In genomic region chr10:130558778-130559177, GRCh38 we compare ENCODE assay signal across 21 cellular contexts.
"Had no signal": no experiment of that assay in that cellular context is flagged by ENCODE, and none has a peak within 500 bp of the region (broad histone marks: within the 10 kb centered on the region; RNA-seq: fewer than 3 reads in every experiment).

No MANE protein-coding gene starts in this region.

- H3K36me3 Mint-ChIP-seq: natural killer cell treated with Interleukin-12 subunit alpha and Interleukin-12 subunit beta and Interleukin-15 and Interleukin-18, amount 100 ng/mL, for 72 hours; neural progenitor cell; stimulated activated effector memory CD8-positive, alpha-beta T cell treated with anti-CD3 and anti-CD28 coated beads, Interleukin-12 subunit alpha, Interleukin-12 subunit beta, amount 100 ng/mL, for 72 hours had no signal

- DNase-seq: cortex of kidney; effector CD8-positive, alpha-beta T cell; esophagus squamous epithelium; foreskin melanocyte; glutamatergic neuron; heart right ventricle; hippocampal formation; left cardiac atrium; left ventricle myocardium superior; lower lobe of right lung; right cardiac atrium; sigmoid colon; stimulated activated CD4-positive, alpha-beta T cell treated with anti-CD3 and anti-CD28 coated beads, Interleukin-2, amount 100 ng/mL, for 24 hours; stimulated activated CD4-positive, alpha-beta T cell treated with anti-CD3 and anti-CD28 coated beads, Interleukin-4, amount 100 ng/mL, for 24 hours; stimulated activated naive CD4-positive, alpha-beta T cell treated with Interleukin-2 at 50 U/mL for 16 hours; stomach; thyroid gland had no signal

- H3K4me2 ChIP-seq: neural progenitor cell had no signal

- H3K27ac Mint-ChIP-seq: natural killer cell treated with Interleukin-12 subunit alpha and Interleukin-12 subunit beta and Interleukin-15 and Interleukin-18, amount 100 ng/mL, for 72 hours; neural progenitor cell; stimulated activated effector memory CD8-positive, alpha-beta T cell treated with anti-CD3 and anti-CD28 coated beads, Interleukin-12 subunit alpha, Interleukin-12 subunit beta, amount 100 ng/mL, for 72 hours had no signal

- ATAC-seq: heart right ventricle; left cardiac atrium; left ventricle myocardium superior; lower lobe of right lung; natural killer cell treated with Interleukin-12 subunit alpha and Interleukin-12 subunit beta and Interleukin-15 and Interleukin-18, amount 100 ng/mL, for 72 hours; right cardiac atrium; stimulated activated effector memory CD8-positive, alpha-beta T cell treated with anti-CD3 and anti-CD28 coated beads, Interleukin-12 subunit alpha, Interleukin-12 subunit beta, amount 100 ng/mL, for 72 hours had no signal

- H3K9me3 ChIP-seq: esophagus squamous epithelium, heart right ventricle, lower lobe of right lung, prostate gland, sigmoid colon, thyroid gland had no signal

- H2AFZ ChIP-seq: neural progenitor cell had no signal

- H3K27ac ChIP-seq: esophagus squamous epithelium, heart right ventricle, lower lobe of right lung, neural progenitor cell, prostate gland, sigmoid colon, stomach, thyroid gland had no signal

- H3K36me3 ChIP-seq: esophagus squamous epithelium, heart right ventricle, lower lobe of right lung, neural progenitor cell, prostate gland, sigmoid colon, stomach, thyroid gland had no signal

- H3K9ac ChIP-seq: neural progenitor cell had no signal

- H3K27me3 Mint-ChIP-seq: natural killer cell treated with Interleukin-12 subunit alpha and Interleukin-12 subunit beta and Interleukin-15 and Interleukin-18, amount 100 ng/mL, for 72 hours had no signal

- H3K9me3 Mint-ChIP-seq: natural killer cell treated with Interleukin-12 subunit alpha and Interleukin-12 subunit beta and Interleukin-15 and Interleukin-18, amount 100 ng/mL, for 72 hours; neural progenitor cell had no signal

- H3K4me1 ChIP-seq: esophagus squamous epithelium, heart right ventricle, lower lobe of right lung, neural progenitor cell, prostate gland, sigmoid colon, stomach, thyroid gland had no signal

- H3K4me3 ChIP-seq: esophagus squamous epithelium, heart right ventricle, lower lobe of right lung, neural progenitor cell, prostate gland, sigmoid colon, stomach, thyroid gland had no signal

- H3K4me1 Mint-ChIP-seq: stimulated activated effector memory CD8-positive, alpha-beta T cell treated with anti-CD3 and anti-CD28 coated beads, Interleukin-12 subunit alpha, Interleukin-12 subunit beta, amount 100 ng/mL, for 72 hours had no signal

- H3K4me3 Mint-ChIP-seq: natural killer cell treated with Interleukin-12 subunit alpha and Interleukin-12 subunit beta and Interleukin-15 and Interleukin-18, amount 100 ng/mL, for 72 hours; neural progenitor cell; stimulated activated effector memory CD8-positive, alpha-beta T cell treated with anti-CD3 and anti-CD28 coated beads, Interleukin-12 subunit alpha, Interleukin-12 subunit beta, amount 100 ng/mL, for 72 hours had no signal

- H3K27me3 ChIP-seq: esophagus squamous epithelium, neural progenitor cell, thyroid gland had no signal
